Comparison of ENCODE assay signal across 8 cellular contexts in genomic region chr21:36854391-36854790, GRCh38.
A peak's percentile ranks its signal among the peaks of the same experiment; 100 is the strongest.
DNase-seq lines count a peak whose midpoint lies in the region; ATAC-seq and TF ChIP-seq lines count a peak whose summit lies in the region.

No MANE protein-coding gene starts in this region.

- H3K4me3 ChIP-seq in OCI-LY7 (ENCODE audit: low read depth, low read length, poor library complexity, severe bottlenecking) (no peak overlapping the region), epithelial cell of esophagus (ENCODE audit: low read length) (no peak overlapping the region)

- CTCF ChIA-PET in OCI-LY7 (lab: Charles Lee; ENCODE audit: unreplicated experiment): no interaction called here

- no TSS peak for BruUV-seq in OCI-LY7 (replicated peaks; lab: Mats Ljungman, UMichigan)

- H3K36me3 ChIP-seq in OCI-LY7 (ENCODE audit: insufficient read depth, low read length): no peaks in the 10 kb centered on the region

- ATAC-seq in GM21723 (IDR thresholded peaks at IDR 0.05; ENCODE audit: unreplicated experiment): no peak
- ATAC-seq in GM19395 (IDR thresholded peaks at IDR 0.05; ENCODE audit: unreplicated experiment): no peak
- no peak for ATAC-seq in HG03521 (IDR thresholded peaks at IDR 0.05; ENCODE audit: unreplicated experiment)

- H3K27ac Mint-ChIP-seq in nephron: no peak overlapping the region

- no peak overlapping the region for H3K4me3 Mint-ChIP-seq in nephron

- H3K27ac ChIP-seq in OCI-LY7 (ENCODE audit: low read depth, low read length, poor library complexity, severe bottlenecking): no peak overlapping the region

- POLR2A ChIA-PET in OCI-LY7 (lab: Charles Lee): interaction anchor here (0.6 to 1.1 kb wide), 2 partner anchors 11 to 471 kb away, joined by 3 read pairs; no protein-coding TSS in a partner anchor

- no peaks in the 10 kb centered on the region for H3K36me3 Mint-ChIP-seq in nephron (ENCODE audit: low read depth)

- DNase-seq in COLO668 (lab: John Stamatoyannopoulos, UW; ENCODE audit: unreplicated experiment) (peak; percentile 52), GM19238 (ENCODE audit: insufficient read length, low spot score) (peak; percentile 16), OCI-LY7 (ENCODE audit: low spot score) (peak; percentile 63), epithelial cell of esophagus (ENCODE audit: low read depth) (peak; percentile 39)

- no peak overlapping the region for H3K4me2 ChIP-seq in OCI-LY7 (ENCODE audit: low read length)

- H3K4me1 Mint-ChIP-seq in nephron: no peaks in the 10 kb centered on the region

- no peaks in the 10 kb centered on the region for H3K9me3 Mint-ChIP-seq in nephron

- no peaks in the 10 kb centered on the region for H3K4me1 ChIP-seq in OCI-LY7 (ENCODE audit: insufficient read depth, low read length, poor library complexity, severe bottlenecking)

- H2AFZ ChIP-seq in OCI-LY7 (ENCODE audit: low read length): no peak overlapping the region

- H3K27me3 Mint-ChIP-seq in nephron (ENCODE audit: low read depth): peaks cover 14% of the 10 kb centered on the region

- H3K9me3 ChIP-seq in OCI-LY7 (ENCODE audit: low read length): no peaks in the 10 kb centered on the region

- TF ChIP-seq CTCF in OCI-LY7 (conservative IDR thresholded peaks at IDR 0.05; ENCODE audit: low read length) (peak; percentile 85), epithelial cell of esophagus (IDR thresholded peaks at IDR 0.05; ENCODE audit: insufficient read depth, low read depth, low read length, missing control alignments) (peak; percentile 60), nephron (IDR thresholded peaks at IDR 0.05; ENCODE audit: unreplicated experiment in 3 of 3) (peak; percentile 54 to 70 (median 59))

- intact Hi-C loops in OCI-LY7 (cut with micrococcal nuclease; ENCODE audit: unreplicated experiment): loop anchor here (1.0 to 10.0 kb wide), 2 partner anchors 224 to 350 kb away; no protein-coding TSS in a partner anchor

- no peaks in the 10 kb centered on the region for H3K79me2 ChIP-seq in OCI-LY7 (ENCODE audit: insufficient read depth, low read depth, low read length)

- no peaks in the 10 kb centered on the region for H3K9me2 ChIP-seq in OCI-LY7 (ENCODE audit: insufficient read depth, low read length)

- no peaks in the 10 kb centered on the region for H4K20me1 ChIP-seq in OCI-LY7 (ENCODE audit: insufficient read depth, low read length)
